Comparison of ENCODE assay signal across 8 cellular contexts in genomic region chr3:158801200-158801599, GRCh38. TPM values are rescaled to one million over a fixed set of nuclear protein-coding genes. Genes with fewer than 3 reads are reported as not detected.
DNase-seq lines count a peak whose midpoint lies in the region; ATAC-seq and TF ChIP-seq lines count a peak whose summit lies in the region.

No MANE protein-coding gene starts in this region.

- peaks cover 5% of the 10 kb centered on the region for H3K36me3 Mint-ChIP-seq in activated CD8-positive, alpha-beta T cell treated with anti-CD3 and anti-CD28 coated beads for 36 hours (ENCODE audit: low read depth)

- H3K9me3 Mint-ChIP-seq in activated CD8-positive, alpha-beta T cell treated with anti-CD3 and anti-CD28 coated beads for 36 hours: no peaks in the 10 kb centered on the region

- H3K4me1 Mint-ChIP-seq in activated CD8-positive, alpha-beta T cell treated with anti-CD3 and anti-CD28 coated beads for 36 hours (ENCODE audit: low read depth): peaks cover 20% of the 10 kb centered on the region

- ATAC-seq in activated CD8-positive, alpha-beta T cell treated with anti-CD3 and anti-CD28 coated beads for 36 hours: no peak
- ATAC-seq in GM19324 (IDR thresholded peaks at IDR 0.05; ENCODE audit: low FRiP score, unreplicated experiment) (no peak), HG03025 (IDR thresholded peaks at IDR 0.05; ENCODE audit: low FRiP score, unreplicated experiment) (no peak), HG02798 (IDR thresholded peaks at IDR 0.05; ENCODE audit: poor library complexity, unreplicated experiment) (no peak)

- no peak for TF ChIP-seq CTCF in activated CD8-positive, alpha-beta T cell treated with anti-CD3 and anti-CD28 coated beads for 36 hours (IDR thresholded peaks at IDR 0.05)

- intact Hi-C loops in activated CD8-positive, alpha-beta T cell treated with anti-CD3 and anti-CD28 coated beads for 36 hours (cut with micrococcal nuclease): no loop called here

- CTCF ChIA-PET in activated CD8-positive, alpha-beta T cell treated with anti-CD3 and anti-CD28 coated beads for 36 hours (lab: Charles Lee): interaction anchor here (0.9 to 3.9 kb wide), 9 partner anchors 8 to 157 kb away, joined by 3 to 31 read pairs (median 7); partner anchors contain the start of gene GFM1

- H3K27me3 Mint-ChIP-seq in activated CD8-positive, alpha-beta T cell treated with anti-CD3 and anti-CD28 coated beads for 36 hours: no peaks in the 10 kb centered on the region

- H3K27ac Mint-ChIP-seq in activated CD8-positive, alpha-beta T cell treated with anti-CD3 and anti-CD28 coated beads for 36 hours: peak overlapping the region; percentile 66

- DNase-seq in NCI-H2227 (lab: John Stamatoyannopoulos, UW; ENCODE audit: unreplicated experiment) (peak; percentile 1), NCI-H2227 treated with DMSO at 0.1 percent for 48 hours (lab: John Stamatoyannopoulos, UW) (no peak), glomerular visceral epithelial cell (ENCODE audit: extremely low spot score) (peak; percentile 10), pons (ENCODE audit: low spot score) (peak; percentile 42)
- DNase-seq in activated CD8-positive, alpha-beta T cell treated with anti-CD3 and anti-CD28 coated beads for 36 hours: peak; percentile 4

- POLR2A ChIA-PET in activated CD8-positive, alpha-beta T cell treated with anti-CD3 and anti-CD28 coated beads for 36 hours (lab: Charles Lee): interaction anchor here (0.7 to 2.5 kb wide), 3 partner anchors 10 to 156 kb away, joined by 4 to 15 read pairs (median 4); no protein-coding TSS in a partner anchor

- H3K4me3 Mint-ChIP-seq in activated CD8-positive, alpha-beta T cell treated with anti-CD3 and anti-CD28 coated beads for 36 hours: peak overlapping the region; percentile 83

RNA-seq across cellular contexts. Expression of gene MFSD1, which starts 0.7 kb away (rescaled TPM):
- total RNA-seq in activated CD8-positive, alpha-beta T cell treated with anti-CD3 and anti-CD28 coated beads for 36 hours: 1 to 10 TPM; 9.2 to 9.7 TPM
